Comparison of ENCODE assay signal across 1 cellular context in genomic region chr19:8340341-8341096, GRCh38.
TF ChIP-seq lines count a peak whose summit lies in the region.

No MANE protein-coding gene starts in this region.

TF ChIP-seq in HepG2, 621 proteins besides CTCF, POLR2A, EP300 and RAD21 (continued from another document):
- no peak for TF ChIP-seq CSRNP2 (CRISPR knock-in tag; conservative IDR thresholded peaks at IDR 0.05; ENCODE audit: low read depth)
